In genomic region chr3:81382470-81382869, GRCh38 we compare ENCODE assay signal across 26 cellular contexts.
"Had no signal": no experiment of that assay in that cellular context is flagged by ENCODE, and none has a peak within 500 bp of the region (broad histone marks: within the 10 kb centered on the region; RNA-seq: fewer than 3 reads in every experiment).

No MANE protein-coding gene starts in this region.

- H3K4me1 ChIP-seq: parathyroid adenoma, psoas muscle, suprapubic skin, testis, tibial artery, transverse colon, upper lobe of right lung, uterus had no signal

- FAIRE-seq: small intestine had no signal

- DNase-seq: naive thymus-derived CD4-positive, alpha-beta T cell; natural killer cell; occipital lobe; ovary; posterior cingulate gyrus; psoas muscle; right cardiac atrium; small intestine; stimulated activated CD4-positive, alpha-beta T cell treated with anti-CD3 and anti-CD28 coated beads, Interleukin-1b, Interleukin-23, amount 100 ng/mL, for 48 hours; stimulated activated CD4-positive, alpha-beta T cell treated with anti-CD3 and anti-CD28 coated beads, Interleukin-4, amount 100 ng/mL, for 1 hour; stimulated activated CD4-positive, alpha-beta T cell treated with anti-CD3 and anti-CD28 coated beads, Interleukin-4, amount 100 ng/mL, for 4 hours; stimulated activated CD8-positive, alpha-beta memory T cell treated with anti-CD3 and anti-CD28 coated beads, Interleukin-4, amount 100 ng/mL, for 48 hours; stimulated activated naive CD4-positive, alpha-beta T cell; stimulated activated naive CD8-positive, alpha-beta T cell treated with anti-CD3 and anti-CD28 coated beads, Interleukin-15, amount 100 ng/mL, for 72 hours; stimulated activated naive CD8-positive, alpha-beta T cell treated with anti-CD3 and anti-CD28 coated beads, Interleukin-15, Interleukin-2, amounts not matched to agents 100 U/mL and 50 U/mL, for 24 hours; substantia nigra; testis; tibial artery; transverse colon; upper lobe of right lung; uterus had no signal

- H3K4me2 ChIP-seq: neural progenitor cell had no signal

- ATAC-seq: naive thymus-derived CD4-positive, alpha-beta T cell; natural killer cell; psoas muscle; right cardiac atrium; sciatic nerve; stimulated activated memory B cell treated with anti-CD40 and anti-IgM and Interleukin-4, amounts not matched to agents 10 μg/mL and 1 μg/mL and 100 μg/mL, for 72 hours; stimulated activated naive CD8-positive, alpha-beta T cell treated with anti-CD3 and anti-CD28 coated beads, Interleukin-15, amount 100 ng/mL, for 72 hours; stimulated activated naive CD8-positive, alpha-beta T cell treated with anti-CD3 and anti-CD28 coated beads, Interleukin-15, Interleukin-2, amounts not matched to agents 100 U/mL and 50 U/mL, for 24 hours; upper lobe of right lung had no signal

- H3K36me3 ChIP-seq: neural progenitor cell, ovary, suprapubic skin, tibial artery, transverse colon, upper lobe of right lung, uterus had no signal

- H2AFZ ChIP-seq: parathyroid adenoma had no signal

- H3K27me3 ChIP-seq: neural progenitor cell, ovary, suprapubic skin, testis, tibial artery, transverse colon, upper lobe of right lung, uterus had no signal

- H3K9me3 ChIP-seq: ovary, psoas muscle, suprapubic skin, testis, tibial artery, transverse colon, upper lobe of right lung, uterus had no signal

- H3K9ac ChIP-seq: neural progenitor cell, parathyroid adenoma had no signal

- H3K4me3 ChIP-seq: neural progenitor cell, ovary, psoas muscle, suprapubic skin, testis, tibial artery, transverse colon, upper lobe of right lung, uterus had no signal

- H3K27ac ChIP-seq: neural progenitor cell, ovary, parathyroid adenoma, psoas muscle, suprapubic skin, testis, tibial artery, transverse colon, upper lobe of right lung, uterus had no signal

- H3K79me2 ChIP-seq: parathyroid adenoma had no signal
